In genomic region chr2:108621087-108621559, GRCh38 we compare ENCODE assay signal across 1 cellular context.
TF ChIP-seq lines count a peak whose summit lies in the region.

No MANE protein-coding gene starts in this region.

TF ChIP-seq in K562, 482 proteins besides CTCF, POLR2A, EP300 and RAD21 (continued from another document and continues in another):
- TF ChIP-seq, protein P1, sequence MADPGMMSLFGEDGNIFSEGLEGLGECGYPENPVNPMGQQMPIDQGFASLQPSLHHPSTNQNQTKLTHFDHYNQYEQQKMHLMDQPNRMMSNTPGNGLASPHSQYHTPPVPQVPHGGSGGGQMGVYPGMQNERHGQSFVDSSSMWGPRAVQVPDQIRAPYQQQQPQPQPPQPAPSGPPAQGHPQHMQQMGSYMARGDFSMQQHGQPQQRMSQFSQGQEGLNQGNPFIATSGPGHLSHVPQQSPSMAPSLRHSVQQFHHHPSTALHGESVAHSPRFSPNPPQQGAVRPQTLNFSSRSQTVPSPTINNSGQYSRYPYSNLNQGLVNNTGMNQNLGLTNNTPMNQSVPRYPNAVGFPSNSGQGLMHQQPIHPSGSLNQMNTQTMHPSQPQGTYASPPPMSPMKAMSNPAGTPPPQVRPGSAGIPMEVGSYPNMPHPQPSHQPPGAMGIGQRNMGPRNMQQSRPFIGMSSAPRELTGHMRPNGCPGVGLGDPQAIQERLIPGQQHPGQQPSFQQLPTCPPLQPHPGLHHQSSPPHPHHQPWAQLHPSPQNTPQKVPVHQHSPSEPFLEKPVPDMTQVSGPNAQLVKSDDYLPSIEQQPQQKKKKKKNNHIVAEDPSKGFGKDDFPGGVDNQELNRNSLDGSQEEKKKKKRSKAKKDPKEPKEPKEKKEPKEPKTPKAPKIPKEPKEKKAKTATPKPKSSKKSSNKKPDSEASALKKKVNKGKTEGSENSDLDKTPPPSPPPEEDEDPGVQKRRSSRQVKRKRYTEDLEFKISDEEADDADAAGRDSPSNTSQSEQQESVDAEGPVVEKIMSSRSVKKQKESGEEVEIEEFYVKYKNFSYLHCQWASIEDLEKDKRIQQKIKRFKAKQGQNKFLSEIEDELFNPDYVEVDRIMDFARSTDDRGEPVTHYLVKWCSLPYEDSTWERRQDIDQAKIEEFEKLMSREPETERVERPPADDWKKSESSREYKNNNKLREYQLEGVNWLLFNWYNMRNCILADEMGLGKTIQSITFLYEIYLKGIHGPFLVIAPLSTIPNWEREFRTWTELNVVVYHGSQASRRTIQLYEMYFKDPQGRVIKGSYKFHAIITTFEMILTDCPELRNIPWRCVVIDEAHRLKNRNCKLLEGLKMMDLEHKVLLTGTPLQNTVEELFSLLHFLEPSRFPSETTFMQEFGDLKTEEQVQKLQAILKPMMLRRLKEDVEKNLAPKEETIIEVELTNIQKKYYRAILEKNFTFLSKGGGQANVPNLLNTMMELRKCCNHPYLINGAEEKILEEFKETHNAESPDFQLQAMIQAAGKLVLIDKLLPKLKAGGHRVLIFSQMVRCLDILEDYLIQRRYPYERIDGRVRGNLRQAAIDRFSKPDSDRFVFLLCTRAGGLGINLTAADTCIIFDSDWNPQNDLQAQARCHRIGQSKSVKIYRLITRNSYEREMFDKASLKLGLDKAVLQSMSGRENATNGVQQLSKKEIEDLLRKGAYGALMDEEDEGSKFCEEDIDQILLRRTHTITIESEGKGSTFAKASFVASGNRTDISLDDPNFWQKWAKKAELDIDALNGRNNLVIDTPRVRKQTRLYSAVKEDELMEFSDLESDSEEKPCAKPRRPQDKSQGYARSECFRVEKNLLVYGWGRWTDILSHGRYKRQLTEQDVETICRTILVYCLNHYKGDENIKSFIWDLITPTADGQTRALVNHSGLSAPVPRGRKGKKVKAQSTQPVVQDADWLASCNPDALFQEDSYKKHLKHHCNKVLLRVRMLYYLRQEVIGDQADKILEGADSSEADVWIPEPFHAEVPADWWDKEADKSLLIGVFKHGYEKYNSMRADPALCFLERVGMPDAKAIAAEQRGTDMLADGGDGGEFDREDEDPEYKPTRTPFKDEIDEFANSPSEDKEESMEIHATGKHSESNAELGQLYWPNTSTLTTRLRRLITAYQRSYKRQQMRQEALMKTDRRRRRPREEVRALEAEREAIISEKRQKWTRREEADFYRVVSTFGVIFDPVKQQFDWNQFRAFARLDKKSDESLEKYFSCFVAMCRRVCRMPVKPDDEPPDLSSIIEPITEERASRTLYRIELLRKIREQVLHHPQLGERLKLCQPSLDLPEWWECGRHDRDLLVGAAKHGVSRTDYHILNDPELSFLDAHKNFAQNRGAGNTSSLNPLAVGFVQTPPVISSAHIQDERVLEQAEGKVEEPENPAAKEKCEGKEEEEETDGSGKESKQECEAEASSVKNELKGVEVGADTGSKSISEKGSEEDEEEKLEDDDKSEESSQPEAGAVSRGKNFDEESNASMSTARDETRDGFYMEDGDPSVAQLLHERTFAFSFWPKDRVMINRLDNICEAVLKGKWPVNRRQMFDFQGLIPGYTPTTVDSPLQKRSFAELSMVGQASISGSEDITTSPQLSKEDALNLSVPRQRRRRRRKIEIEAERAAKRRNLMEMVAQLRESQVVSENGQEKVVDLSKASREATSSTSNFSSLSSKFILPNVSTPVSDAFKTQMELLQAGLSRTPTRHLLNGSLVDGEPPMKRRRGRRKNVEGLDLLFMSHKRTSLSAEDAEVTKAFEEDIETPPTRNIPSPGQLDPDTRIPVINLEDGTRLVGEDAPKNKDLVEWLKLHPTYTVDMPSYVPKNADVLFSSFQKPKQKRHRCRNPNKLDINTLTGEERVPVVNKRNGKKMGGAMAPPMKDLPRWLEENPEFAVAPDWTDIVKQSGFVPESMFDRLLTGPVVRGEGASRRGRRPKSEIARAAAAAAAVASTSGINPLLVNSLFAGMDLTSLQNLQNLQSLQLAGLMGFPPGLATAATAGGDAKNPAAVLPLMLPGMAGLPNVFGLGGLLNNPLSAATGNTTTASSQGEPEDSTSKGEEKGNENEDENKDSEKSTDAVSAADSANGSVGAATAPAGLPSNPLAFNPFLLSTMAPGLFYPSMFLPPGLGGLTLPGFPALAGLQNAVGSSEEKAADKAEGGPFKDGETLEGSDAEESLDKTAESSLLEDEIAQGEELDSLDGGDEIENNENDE (IDR thresholded peaks at IDR 0.05; ENCODE audit: low read depth, low read length), result no peak
- no peak for TF ChIP-seq ZFP30 (CRISPR knock-in tag; IDR thresholded peaks at IDR 0.05; ENCODE audit: borderline replicate concordance)
- peak; percentile 1 for TF ChIP-seq MEIS2 (IDR thresholded peaks at IDR 0.05; ENCODE audit: partially characterized antibody)
- TF ChIP-seq JUN (IDR thresholded peaks at IDR 0.05; ENCODE audit: borderline replicate concordance, low read depth, low read length), result no peak
- TF ChIP-seq JUN (CRISPR knock-in tag; IDR thresholded peaks at IDR 0.05; ENCODE audit: borderline replicate concordance), result no peak
- TF ChIP-seq CTBP1 (IDR thresholded peaks at IDR 0.05; ENCODE audit: borderline replicate concordance), result peak; percentile 97
- TF ChIP-seq ZNF324 (CRISPR knock-in tag; IDR thresholded peaks at IDR 0.05), result no peak
- peak; percentile 56; the same call in 1 of the 2 replicates for TF ChIP-seq FOSL1 (tag; conservative IDR thresholded peaks at IDR 0.05)
- TF ChIP-seq ZNF592 (IDR thresholded peaks at IDR 0.05), result 0 out of 2 replicates have a peak, but pooled peaks have one; percentile 37
- peak in 1 of 2 experiments; percentile 55; a peak in 2 of 4 replicates for TF ChIP-seq FOXK2 (conservative IDR thresholded peaks at IDR 0.05 in 1 of 2, IDR thresholded peaks at IDR 0.05 in 1 of 2; ENCODE audit: low read depth in 2 of 2)
- TF ChIP-seq RBM34 (IDR thresholded peaks at IDR 0.05; ENCODE audit: borderline replicate concordance, insufficient read depth, low read length), result no peak
- no peak for TF ChIP-seq HMG20B (CRISPR knock-in tag; IDR thresholded peaks at IDR 0.05)
- no peak for TF ChIP-seq HNRNPH1 (optimal IDR thresholded peaks at IDR 0.05; ENCODE audit: low read depth, low read length)
- TF ChIP-seq FOXA3 (CRISPR knock-in tag; conservative IDR thresholded peaks at IDR 0.05 in 1 of 2, IDR thresholded peaks at IDR 0.05 in 1 of 2), result no peak
- peak; percentile 34; the same call in 1 of the 2 replicates for TF ChIP-seq BACH1 (tag; IDR thresholded peaks at IDR 0.05)
- peak; percentile 64; the same call in 1 of the 2 replicates for TF ChIP-seq RNF2 (IDR thresholded peaks at IDR 0.05)
- peak; percentile 51 for TF ChIP-seq CXXC5 (CRISPR knock-in tag; IDR thresholded peaks at IDR 0.05)
- no peak for TF ChIP-seq ZBTB26 (CRISPR knock-in tag; IDR thresholded peaks at IDR 0.05)
- TF ChIP-seq DIDO1 (tag; IDR thresholded peaks at IDR 0.05; ENCODE audit: low read depth), result no peak
- TF ChIP-seq ZNF57 (CRISPR knock-in tag; IDR thresholded peaks at IDR 0.05), result no peak
- no peak for TF ChIP-seq POLR2AphosphoS2 (IDR thresholded peaks at IDR 0.05; ENCODE audit: low read length)
- TF ChIP-seq, protein P2, sequence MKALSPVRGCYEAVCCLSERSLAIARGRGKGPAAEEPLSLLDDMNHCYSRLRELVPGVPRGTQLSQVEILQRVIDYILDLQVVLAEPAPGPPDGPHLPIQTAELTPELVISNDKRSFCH (CRISPR knock-in tag; IDR thresholded peaks at IDR 0.05), result no peak
- TF ChIP-seq, protein P2 (tag; IDR thresholded peaks at IDR 0.05), result peak; percentile 96
- TF ChIP-seq, protein P3, sequence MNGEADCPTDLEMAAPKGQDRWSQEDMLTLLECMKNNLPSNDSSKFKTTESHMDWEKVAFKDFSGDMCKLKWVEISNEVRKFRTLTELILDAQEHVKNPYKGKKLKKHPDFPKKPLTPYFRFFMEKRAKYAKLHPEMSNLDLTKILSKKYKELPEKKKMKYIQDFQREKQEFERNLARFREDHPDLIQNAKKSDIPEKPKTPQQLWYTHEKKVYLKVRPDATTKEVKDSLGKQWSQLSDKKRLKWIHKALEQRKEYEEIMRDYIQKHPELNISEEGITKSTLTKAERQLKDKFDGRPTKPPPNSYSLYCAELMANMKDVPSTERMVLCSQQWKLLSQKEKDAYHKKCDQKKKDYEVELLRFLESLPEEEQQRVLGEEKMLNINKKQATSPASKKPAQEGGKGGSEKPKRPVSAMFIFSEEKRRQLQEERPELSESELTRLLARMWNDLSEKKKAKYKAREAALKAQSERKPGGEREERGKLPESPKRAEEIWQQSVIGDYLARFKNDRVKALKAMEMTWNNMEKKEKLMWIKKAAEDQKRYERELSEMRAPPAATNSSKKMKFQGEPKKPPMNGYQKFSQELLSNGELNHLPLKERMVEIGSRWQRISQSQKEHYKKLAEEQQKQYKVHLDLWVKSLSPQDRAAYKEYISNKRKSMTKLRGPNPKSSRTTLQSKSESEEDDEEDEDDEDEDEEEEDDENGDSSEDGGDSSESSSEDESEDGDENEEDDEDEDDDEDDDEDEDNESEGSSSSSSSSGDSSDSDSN (IDR thresholded peaks at IDR 0.05; ENCODE audit: borderline replicate concordance in 1 of 2, low read depth in 2 of 2, low read length in 2 of 2), result peak in 1 of 2 experiments; percentile 74; a peak in 1 of 4 replicates
- TF ChIP-seq ZNF717 (CRISPR knock-in tag; IDR thresholded peaks at IDR 0.05), result no peak
- no peak for TF ChIP-seq TBL1XR1 (IDR thresholded peaks at IDR 0.05; ENCODE audit: low read length in 2 of 2)
- no peak for TF ChIP-seq RHOXF2B (CRISPR knock-in tag; conservative IDR thresholded peaks at IDR 0.05)
- no peak for TF ChIP-seq ATF1 (CRISPR knock-in tag; IDR thresholded peaks at IDR 0.05)
- no peak for TF ChIP-seq ATF1 (tag; IDR thresholded peaks at IDR 0.05)
- TF ChIP-seq SOX6 (IDR thresholded peaks at IDR 0.05), result peak; percentile 40; the same call in 1 of the 2 replicates
- TF ChIP-seq SNAPC5 (CRISPR knock-in tag; IDR thresholded peaks at IDR 0.05), result no peak
- 0 out of 2 replicates have a peak, but pooled peaks have one; percentile 18 for TF ChIP-seq TCF3 (CRISPR knock-in tag; IDR thresholded peaks at IDR 0.05)
- TF ChIP-seq ZNF174 (CRISPR knock-in tag; IDR thresholded peaks at IDR 0.05), result no peak
- peak in 1 of 2 experiments; percentile 39 for TF ChIP-seq AFF1 (IDR thresholded peaks at IDR 0.05; ENCODE audit: low read depth in 1 of 2, partially characterized antibody in 2 of 2)
- no peak for TF ChIP-seq EP400 (IDR thresholded peaks at IDR 0.05)
- no peak for TF ChIP-seq ZBTB1 (CRISPR knock-in tag; IDR thresholded peaks at IDR 0.05; ENCODE audit: borderline replicate concordance, low read depth)
- peak; percentile 78; the same call in 1 of the 2 replicates for TF ChIP-seq ZBTB7A (IDR thresholded peaks at IDR 0.05; ENCODE audit: borderline replicate concordance, control insufficient read depth, low read depth, low read length)
